Comparison of ENCODE assay signal across 8 cellular contexts in the genomic region with DNA sequence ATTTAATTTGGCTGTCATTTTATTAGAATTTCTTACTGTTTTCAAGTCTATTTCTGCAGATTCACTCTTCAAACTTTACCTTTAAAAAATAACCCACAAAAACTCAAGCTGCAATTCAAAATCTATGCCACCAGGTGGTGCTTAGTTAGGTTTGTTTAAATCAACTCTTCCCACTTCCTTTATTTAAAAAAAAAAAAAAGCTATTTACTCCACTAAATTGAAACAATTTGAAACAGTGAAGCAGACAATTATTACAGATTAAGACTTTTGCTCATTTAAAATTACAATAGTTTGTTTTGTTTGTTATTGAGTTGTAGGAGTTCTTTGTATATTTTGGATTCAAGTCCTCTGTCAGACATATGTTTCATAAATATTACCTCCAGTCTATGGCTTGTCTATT.
DNase-seq lines count a peak whose midpoint lies in the region; ATAC-seq and TF ChIP-seq lines count a peak whose summit lies in the region.

No MANE protein-coding gene starts in this region.

- peaks cover 5% of the 10 kb centered on the region for H3K4me1 ChIP-seq in endodermal cell (ENCODE audit: control insufficient read depth, insufficient read depth, low read length)
- H3K4me1 ChIP-seq in smooth muscle cell (ENCODE audit: low read depth): no peaks in the 10 kb centered on the region
- no peaks in the 10 kb centered on the region for H3K4me1 ChIP-seq in ovary (ENCODE audit: insufficient read depth)

- ATAC-seq in activated CD4-positive, CD25-positive, alpha-beta regulatory T cell treated with anti-CD3 and anti-CD28 coated beads, Interleukin-2, amount 50 U/mL, for 24 hours: no peak

- H3K4me1 Mint-ChIP-seq in endodermal cell: peaks cover 12% of the 10 kb centered on the region

- H3K27ac Mint-ChIP-seq in endodermal cell: no peak overlapping the region

- intact Hi-C loops in ovary (cut with DNase I): no loop called here

- no peak overlapping the region for H2AFZ ChIP-seq in smooth muscle cell (ENCODE audit: low read depth)

- no peak overlapping the region for H3K27ac ChIP-seq in endodermal cell (ENCODE audit: low read depth, low read length)
- H3K27ac ChIP-seq in smooth muscle cell (ENCODE audit: low read depth): no peak overlapping the region
- H3K27ac ChIP-seq in ovary: no peak overlapping the region

- DNase-seq in stimulated activated CD4-positive, alpha-beta T cell treated with anti-CD3 and anti-CD28 coated beads, Interleukin-15, amount 100 ng/mL, for 24 hours: peak; percentile 14
- no peak for DNase-seq in stimulated activated CD4-positive, alpha-beta T cell treated with anti-CD3 and anti-CD28 coated beads, Interleukin-4, amount 100 ng/mL, for 24 hours
- DNase-seq in NCI-H345 treated with DMSO at 0.1 percent for 48 hours (lab: John Stamatoyannopoulos, UW; ENCODE audit: unreplicated experiment) (peak; percentile 13), endodermal cell (no peak), smooth muscle cell (lab: John Stamatoyannopoulos, UW; ENCODE audit: unreplicated experiment) (no peak), ovary (no peak)
- DNase-seq in activated CD8-positive, alpha-beta memory T cell treated with anti-CD3 and anti-CD28 coated beads, Interleukin-2, amount 50 U/mL, for 4 hours: no peak

- peaks cover 40% of the 10 kb centered on the region for H3K27me3 Mint-ChIP-seq in endodermal cell (ENCODE audit: insufficient read depth)

- H3K36me3 Mint-ChIP-seq in endodermal cell (ENCODE audit: low read depth): no peaks in the 10 kb centered on the region

- peaks cover 17% of the 10 kb centered on the region for H3K9me3 Mint-ChIP-seq in endodermal cell

- TF ChIP-seq CTCF in endodermal cell (conservative IDR thresholded peaks at IDR 0.05) (peak; percentile 78), smooth muscle cell (IDR thresholded peaks at IDR 0.05; ENCODE audit: borderline replicate concordance, insufficient read depth, poor library complexity, severe bottlenecking) (peak; percentile 57), ovary (IDR thresholded peaks at IDR 0.05) (no peak)

- TF ChIP-seq POLR2A in ovary (IDR thresholded peaks at IDR 0.05): no peak

- no peak overlapping the region for H3K4me3 Mint-ChIP-seq in endodermal cell

- H3K79me2 ChIP-seq in smooth muscle cell (ENCODE audit: low read depth): no peaks in the 10 kb centered on the region

- H3K9me3 ChIP-seq in endodermal cell (ENCODE audit: control insufficient read depth, low read length) (peaks cover 24% of the 10 kb centered on the region), smooth muscle cell (replicated peaks; ENCODE audit: low read depth) (no peaks in the 10 kb centered on the region), ovary (no peaks in the 10 kb centered on the region)

- H3K4me3 ChIP-seq in endodermal cell (ENCODE audit: low read length): no peak overlapping the region
- no peak overlapping the region for H3K4me3 ChIP-seq in smooth muscle cell
- no peak overlapping the region for H3K4me3 ChIP-seq in ovary

- H3K9ac ChIP-seq in endodermal cell (ENCODE audit: extremely low read depth, low read length, poor library complexity, severe bottlenecking) (no peak overlapping the region), smooth muscle cell (ENCODE audit: low read depth) (no peak overlapping the region)

- no peak overlapping the region for H3K4me2 ChIP-seq in smooth muscle cell

- H3K27me3 ChIP-seq in endodermal cell (ENCODE audit: control insufficient read depth, insufficient read depth, low read length, poor library complexity, severe bottlenecking) (peaks cover 60% of the 10 kb centered on the region), smooth muscle cell (ENCODE audit: low read depth) (no peaks in the 10 kb centered on the region), ovary (no peaks in the 10 kb centered on the region)

- no peak for TF ChIP-seq EP300 in ovary (IDR thresholded peaks at IDR 0.05)

- no peaks in the 10 kb centered on the region for H4K20me1 ChIP-seq in smooth muscle cell (ENCODE audit: low read depth)

- H3F3A ChIP-seq in smooth muscle cell (ENCODE audit: low read depth): no peaks in the 10 kb centered on the region

- H3K36me3 ChIP-seq in endodermal cell (ENCODE audit: control insufficient read depth, insufficient read depth, low read length) (no peaks in the 10 kb centered on the region), smooth muscle cell (ENCODE audit: low read depth) (no peaks in the 10 kb centered on the region), ovary (no peaks in the 10 kb centered on the region)

Comparison
In these comparisons a context has a peak if more than half of its experiments do, and no peak if none do; other contexts are left out.
1. DNase-seq: peak in stimulated activated CD4-positive, alpha-beta T cell treated with anti-CD3 and anti-CD28 coated beads, Interleukin-15, amount 100 ng/mL, for 24 hours (single experiment) and NCI-H345 treated with DMSO at 0.1 percent for 48 hours (single experiment); none in stimulated activated CD4-positive, alpha-beta T cell treated with anti-CD3 and anti-CD28 coated beads, Interleukin-4, amount 100 ng/mL, for 24 hours (single experiment), endodermal cell (single experiment), smooth muscle cell (single experiment), activated CD8-positive, alpha-beta memory T cell treated with anti-CD3 and anti-CD28 coated beads, Interleukin-2, amount 50 U/mL, for 4 hours (single experiment) and ovary (0 of 5).
2. CTCF ChIP-seq: peak in endodermal cell (single experiment) and smooth muscle cell (single experiment); none in ovary (0 of 3).